ENCODE assay signal across 8 cellular contexts in genomic region chr12:85575115-85576096, GRCh38.
DNase-seq lines count a peak whose midpoint lies in the region; ATAC-seq and TF ChIP-seq lines count a peak whose summit lies in the region.

No MANE protein-coding gene starts in this region.

- H3K27me3 ChIP-seq in right cardiac atrium (ENCODE audit: control insufficient read depth, insufficient read depth) (no peaks in the 10 kb centered on the region), smooth muscle cell (ENCODE audit: low read depth) (no peaks in the 10 kb centered on the region)

- no peaks in the 10 kb centered on the region for H4K20me1 ChIP-seq in smooth muscle cell (ENCODE audit: low read depth)

- no peaks in the 10 kb centered on the region for H3K9me3 ChIP-seq in right cardiac atrium (ENCODE audit: control insufficient read depth, low read length)
- H3K9me3 ChIP-seq in smooth muscle cell (replicated peaks; ENCODE audit: low read depth): no peaks in the 10 kb centered on the region

- peak; percentile 64 for DNase-seq in EH (ENCODE audit: low read depth)
- DNase-seq in NCI-H2227 treated with DMSO at 0.1 percent for 48 hours (lab: John Stamatoyannopoulos, UW): peak; percentile 65
- peak; percentile 12 for DNase-seq in activated naive CD8-positive, alpha-beta T cell treated with anti-CD3 and anti-CD28 coated beads, Interleukin-2, amount 50 U/mL, for 24 hours
- DNase-seq in right cardiac atrium: peak; percentile 29 to 64 (median 37)
- no peak for DNase-seq in smooth muscle cell (lab: John Stamatoyannopoulos, UW; ENCODE audit: unreplicated experiment)
- no peak for DNase-seq in NK-92 treated with Interleukin-12 subunit alpha and Interleukin-12 subunit beta, amount 100 ng/mL, for 24 hours (lab: John Stamatoyannopoulos, UW)

- no peaks in the 10 kb centered on the region for H3K36me3 Mint-ChIP-seq in activated naive CD8-positive, alpha-beta T cell treated with anti-CD3 and anti-CD28 coated beads, Interleukin-2, amount 50 U/mL, for 24 hours (ENCODE audit: low read depth)

- H3K27me3 Mint-ChIP-seq in activated naive CD8-positive, alpha-beta T cell treated with anti-CD3 and anti-CD28 coated beads, Interleukin-2, amount 50 U/mL, for 24 hours: no peaks in the 10 kb centered on the region

- H3K27ac ChIP-seq in right cardiac atrium (ENCODE audit: low read length): no peak overlapping the region
- no peak overlapping the region for H3K27ac ChIP-seq in smooth muscle cell (ENCODE audit: low read depth)

- H3K4me3 ChIP-seq in right cardiac atrium (ENCODE audit: low read length) (no peak overlapping the region), smooth muscle cell (no peak overlapping the region)

- H3K4me1 Mint-ChIP-seq in activated naive CD8-positive, alpha-beta T cell treated with anti-CD3 and anti-CD28 coated beads, Interleukin-2, amount 50 U/mL, for 24 hours: no peaks in the 10 kb centered on the region

- no peaks in the 10 kb centered on the region for H3F3A ChIP-seq in smooth muscle cell (ENCODE audit: low read depth)

- WGBS in right cardiac atrium: 50% methylated on average over 7 of the region's 7 CpGs
- WGBS in smooth muscle cell (ENCODE audit: low lambda C conversion rate): 49% methylated on average over 7 of the region's 7 CpGs

- H2AFZ ChIP-seq in smooth muscle cell (ENCODE audit: low read depth): no peak overlapping the region

- intact Hi-C loops in right cardiac atrium (cut with DNase I): loop anchor here (5.0 to 10.0 kb wide), 2 partner anchors 289 to 292 kb away; no protein-coding TSS in a partner anchor

- no peak overlapping the region for H3K27ac Mint-ChIP-seq in activated naive CD8-positive, alpha-beta T cell treated with anti-CD3 and anti-CD28 coated beads, Interleukin-2, amount 50 U/mL, for 24 hours

- no peak overlapping the region for H3K4me3 Mint-ChIP-seq in activated naive CD8-positive, alpha-beta T cell treated with anti-CD3 and anti-CD28 coated beads, Interleukin-2, amount 50 U/mL, for 24 hours

- H3K4me1 ChIP-seq in right cardiac atrium (ENCODE audit: control insufficient read depth, insufficient read depth, low read length) (no peaks in the 10 kb centered on the region), smooth muscle cell (ENCODE audit: low read depth) (no peaks in the 10 kb centered on the region)

- no peaks in the 10 kb centered on the region for H3K9me3 Mint-ChIP-seq in activated naive CD8-positive, alpha-beta T cell treated with anti-CD3 and anti-CD28 coated beads, Interleukin-2, amount 50 U/mL, for 24 hours

- ATAC-seq in GM19438 (IDR thresholded peaks at IDR 0.05; ENCODE audit: low read depth, unreplicated experiment) (peak; percentile 95), HG03280 (IDR thresholded peaks at IDR 0.05; ENCODE audit: unreplicated experiment) (peak; percentile 97), right cardiac atrium (peak; percentile 69 to 87)
- peak; percentile 61 for ATAC-seq in activated naive CD8-positive, alpha-beta T cell treated with anti-CD3 and anti-CD28 coated beads, Interleukin-2, amount 50 U/mL, for 24 hours

- peak; percentile 79 for TF ChIP-seq CTCF in smooth muscle cell (IDR thresholded peaks at IDR 0.05; ENCODE audit: borderline replicate concordance, insufficient read depth, poor library complexity, severe bottlenecking)

- H3K4me2 ChIP-seq in smooth muscle cell: no peak overlapping the region

- no peak overlapping the region for H3K9ac ChIP-seq in smooth muscle cell (ENCODE audit: low read depth)

- H3K36me3 ChIP-seq in smooth muscle cell (ENCODE audit: low read depth): no peaks in the 10 kb centered on the region

- H3K79me2 ChIP-seq in smooth muscle cell (ENCODE audit: low read depth): no peaks in the 10 kb centered on the region

Comparison
In these comparisons a context has a peak if more than half of its experiments do, and no peak if none do; other contexts are left out.
1. DNase-seq: peak in EH (single experiment), NCI-H2227 treated with DMSO at 0.1 percent for 48 hours (single experiment), activated naive CD8-positive, alpha-beta T cell treated with anti-CD3 and anti-CD28 coated beads, Interleukin-2, amount 50 U/mL, for 24 hours (single experiment) and right cardiac atrium (3 of 3); none in smooth muscle cell (single experiment) and NK-92 treated with Interleukin-12 subunit alpha and Interleukin-12 subunit beta, amount 100 ng/mL, for 24 hours (single experiment).
2. Peak in every context shown above with its lines, with median percentiles within 50 percentile points of each other: ATAC-seq.